Comparison of ENCODE assay signal across 28 cellular contexts in the genomic region with DNA sequence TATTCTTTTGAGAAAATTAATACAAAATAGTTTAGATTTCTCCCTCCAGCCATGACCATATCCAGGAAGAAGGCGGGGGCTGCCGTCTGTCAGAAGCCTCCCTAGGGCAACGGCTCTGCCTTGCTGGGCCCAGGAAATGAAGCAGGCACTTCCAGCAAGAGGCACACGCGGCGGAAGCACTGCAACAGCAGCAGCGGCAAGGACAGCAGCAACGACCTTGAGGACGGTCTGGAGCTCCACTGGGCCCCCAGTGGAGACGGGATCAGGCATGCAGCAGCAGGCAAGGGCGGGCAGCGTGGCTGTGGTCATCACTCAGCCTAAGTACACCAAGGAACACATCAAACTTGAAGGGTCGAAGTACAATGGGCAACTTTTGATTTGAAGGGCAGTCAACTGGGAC.
"Had no signal": no experiment of that assay in that cellular context is flagged by ENCODE, and none has a peak within 500 bp of the region (broad histone marks: within the 10 kb centered on the region; RNA-seq: fewer than 3 reads in every experiment).

No MANE protein-coding gene starts in this region.

- H3K4me1 ChIP-seq: adrenal gland, body of pancreas, breast epithelium, SJCRH30 had no signal

- H3K27ac ChIP-seq: adrenal gland, body of pancreas, breast epithelium, SJCRH30, SK-N-MC had no signal

- DNase-seq: activated CD4-positive, alpha-beta T cell treated with anti-CD3 and anti-CD28 coated beads for 36 hours; activated CD4-positive, alpha-beta T cell treated with anti-CD3 and anti-CD28 coated beads, Interleukin-2, amount 10 ng/mL, durations not matched to agents 7 days and 5 days; activated CD4-positive, alpha-beta T cell treated with anti-CD3 and anti-CD28 coated beads, Interleukin-2, amount 50 U/mL, for 48 hours; activated CD8-positive, alpha-beta memory T cell treated with anti-CD3 and anti-CD28 coated beads, Interleukin-2, amount 50 U/mL, for 4 hours; activated gamma-delta T cell treated with Interleukin-2 at 50 U/mL for 16 hours; activated naive CD4-positive, alpha-beta T cell treated with anti-CD3 and anti-CD28 coated beads for 36 hours; activated T-cell treated with anti-CD3 and anti-CD28 coated beads for 4 hours; activated T-cell treated with anti-CD3 and anti-CD28 coated beads, Interleukin-2, amount 50 U/mL, for 4 hours; adrenal gland; body of pancreas; NCI-H1105; NCI-H1417 treated with DMSO at 0.1 percent for 48 hours; NCI-H187 treated with DMSO at 0.1 percent for 48 hours; NCI-H2081; NCI-H226; NCI-H446 treated with DMSO at 0.1 percent for 48 hours; NCI-H524; NCI-H69; SJCRH30; T1000 had no signal

- H3K9me3 ChIP-seq: adrenal gland, body of pancreas, SJCRH30 had no signal

- H3K27me3 ChIP-seq: adrenal gland, body of pancreas, breast epithelium, SJCRH30 had no signal

- H3K36me3 ChIP-seq: adrenal gland, breast epithelium, SJCRH30 had no signal

- H3K4me3 ChIP-seq: adrenal gland, body of pancreas, breast epithelium, K562, SJCRH30, SK-N-MC had no signal

- ATAC-seq: activated CD4-positive, alpha-beta T cell treated with anti-CD3 and anti-CD28 coated beads for 36 hours; activated CD4-positive, CD25-positive, alpha-beta regulatory T cell treated with anti-CD3 and anti-CD28 coated beads, Interleukin-2, amount 50 U/mL, for 24 hours; activated naive CD4-positive, alpha-beta T cell treated with anti-CD3 and anti-CD28 coated beads, Interleukin-2, amount 50 U/mL, for 72 hours; activated T-cell treated with anti-CD3 and anti-CD28 coated beads, Interleukin-2, amount 50 U/mL, for 4 hours; body of pancreas; K562; Panc1 had no signal

- FAIRE-seq: astrocyte, K562, TTC549 had no signal
